In genomic region chr3:141877911-141878310, GRCh38 we compare ENCODE assay signal across 8 cellular contexts. TPM values are rescaled to one million over a fixed set of nuclear protein-coding genes. Genes with fewer than 3 reads are reported as not detected.
DNase-seq lines count a peak whose midpoint lies in the region; ATAC-seq and TF ChIP-seq lines count a peak whose summit lies in the region.

No MANE protein-coding gene starts in this region.

- peak overlapping the region; percentile 92; the same call in 1 of the 2 replicates for H3K9ac ChIP-seq in iPS-20b (ENCODE audit: low read depth, low read length)

- H3K27me3 Mint-ChIP-seq in activated T-helper 1 cell treated with anti-CD3 and anti-CD28 coated beads, Interleukin-12 subunit alpha, Interleukin-12 subunit beta, Interleukin-2, Interleukin-4 antibody, amounts not matched to agents 30 ng/mL and 10 ng/mL and 1 ng/mL, durations not matched to agents 14 hours and 24 hours and 36 hours (ENCODE audit: insufficient read depth): no peaks in the 10 kb centered on the region

- CTCF ChIA-PET in AG04450 (lab: Charles Lee): interaction anchor here (0.6 to 4.1 kb wide), 5 partner anchors 36 to 573 kb away, joined by 3 to 31 read pairs (median 4); partner anchors contain the start of gene RNF7

- H3K4me3 Mint-ChIP-seq in activated T-helper 1 cell treated with anti-CD3 and anti-CD28 coated beads, Interleukin-12 subunit alpha, Interleukin-12 subunit beta, Interleukin-2, Interleukin-4 antibody, amounts not matched to agents 30 ng/mL and 10 ng/mL and 1 ng/mL, durations not matched to agents 14 hours and 24 hours and 36 hours: peak overlapping the region; percentile 95

- ATAC-seq in GM19467 (IDR thresholded peaks at IDR 0.05; ENCODE audit: unreplicated experiment) (no peak), GM21576 (IDR thresholded peaks at IDR 0.05; ENCODE audit: unreplicated experiment) (no peak), HG03442 (IDR thresholded peaks at IDR 0.05; ENCODE audit: unreplicated experiment) (no peak)

- TF ChIP-seq CTCF in AG04450 (IDR thresholded peaks at IDR 0.05; ENCODE audit: low read depth, low read length) (no peak), tibial artery (IDR thresholded peaks at IDR 0.05) (no peak)

- H3K27ac ChIP-seq in AG04450 (ENCODE audit: low read depth, low read length) (no peak overlapping the region), iPS-20b (ENCODE audit: low read length) (no peak overlapping the region), tibial artery (peak overlapping the region; percentile 97 to 99)

- H3K9me3 Mint-ChIP-seq in activated T-helper 1 cell treated with anti-CD3 and anti-CD28 coated beads, Interleukin-12 subunit alpha, Interleukin-12 subunit beta, Interleukin-2, Interleukin-4 antibody, amounts not matched to agents 30 ng/mL and 10 ng/mL and 1 ng/mL, durations not matched to agents 14 hours and 24 hours and 36 hours: no peaks in the 10 kb centered on the region

- peaks cover 48% of the 10 kb centered on the region for H3K4me1 Mint-ChIP-seq in activated T-helper 1 cell treated with anti-CD3 and anti-CD28 coated beads, Interleukin-12 subunit alpha, Interleukin-12 subunit beta, Interleukin-2, Interleukin-4 antibody, amounts not matched to agents 30 ng/mL and 10 ng/mL and 1 ng/mL, durations not matched to agents 14 hours and 24 hours and 36 hours (ENCODE audit: low read depth)

- no peak for DNase-seq in AG04450 (ENCODE audit: low read depth, low spot score)
- DNase-seq in HCEC 1CT: peak; percentile 50
- DNase-seq in activated T-helper 1 cell treated with anti-CD3 and anti-CD28 coated beads, Interleukin-12 subunit alpha, Interleukin-12 subunit beta, Interleukin-2, Interleukin-4 antibody, amounts not matched to agents 30 ng/mL and 10 ng/mL and 1 ng/mL, durations not matched to agents 14 hours and 24 hours and 36 hours (ENCODE audit: low spot score): no peak
- DNase-seq in tibial artery: no peak

- H3K27me3 ChIP-seq in AG04450 (ENCODE audit: control insufficient read depth, insufficient read depth, low read length) (no peaks in the 10 kb centered on the region), iPS-20b (ENCODE audit: insufficient read depth, low read length) (no peaks in the 10 kb centered on the region), tibial artery (no peaks in the 10 kb centered on the region)

- intact Hi-C loops in activated T-helper 1 cell treated with anti-CD3 and anti-CD28 coated beads, Interleukin-12 subunit alpha, Interleukin-12 subunit beta, Interleukin-2, Interleukin-4 antibody, amounts not matched to agents 30 ng/mL and 10 ng/mL and 1 ng/mL, durations not matched to agents 14 hours and 24 hours and 36 hours (cut with micrococcal nuclease): loop anchor here (1.0 to 10.0 kb wide), 12 partner anchors 10 to 1124 kb away; partner anchors contain the start of genes GK5, PXYLP1, RASA2 and SLC25A36
- intact Hi-C loops in tibial artery (cut with DNase I; ENCODE audit: low total_unique reads): loop anchor here (5.0 to 10.0 kb wide), 2 partner anchors 141 to 303 kb away; partner anchors contain the start of gene RNF7

- H3K36me3 ChIP-seq in iPS-20b (ENCODE audit: insufficient read depth, low read depth, low read length): peaks cover 7% of the 10 kb centered on the region; the same call in 1 of the 2 replicates
- peaks cover 0 to 9% (median 0%) of the 10 kb centered on the region in 3 donors for H3K36me3 ChIP-seq in tibial artery

- peaks cover 22% of the 10 kb centered on the region for H3K36me3 Mint-ChIP-seq in activated T-helper 1 cell treated with anti-CD3 and anti-CD28 coated beads, Interleukin-12 subunit alpha, Interleukin-12 subunit beta, Interleukin-2, Interleukin-4 antibody, amounts not matched to agents 30 ng/mL and 10 ng/mL and 1 ng/mL, durations not matched to agents 14 hours and 24 hours and 36 hours (ENCODE audit: low read depth)

- H3K4me1 ChIP-seq in iPS-20b (ENCODE audit: insufficient read depth, low read length) (peaks cover 9% of the 10 kb centered on the region; the same call in 1 of the 2 replicates), tibial artery (peaks cover 0 to 40% (median 13%) of the 10 kb centered on the region in 4 donors)

- H3K27ac Mint-ChIP-seq in activated T-helper 1 cell treated with anti-CD3 and anti-CD28 coated beads, Interleukin-12 subunit alpha, Interleukin-12 subunit beta, Interleukin-2, Interleukin-4 antibody, amounts not matched to agents 30 ng/mL and 10 ng/mL and 1 ng/mL, durations not matched to agents 14 hours and 24 hours and 36 hours: peak overlapping the region; percentile 85

- H3K9me3 ChIP-seq in AG04450 (ENCODE audit: control insufficient read depth, insufficient read depth, low read length): no peaks in the 10 kb centered on the region; the same call in 1 of the 2 replicates
- H3K9me3 ChIP-seq in iPS-20b (ENCODE audit: insufficient read depth, low read depth, low read length): no peaks in the 10 kb centered on the region
- H3K9me3 ChIP-seq in tibial artery: no peaks in the 10 kb centered on the region

- peak overlapping the region; percentile 76 for H3K4me3 ChIP-seq in AG04450 (ENCODE audit: low read depth, low read length)
- H3K4me3 ChIP-seq in iPS-20b (ENCODE audit: low read length): peak overlapping the region; percentile 92
- H3K4me3 ChIP-seq in tibial artery: peak overlapping the region; percentile 71 to 93

- POLR2A ChIA-PET in AG04450 (lab: Yijun Ruan, JAX): interaction anchor here (0.5 to 1.3 kb wide), 8 partner anchors 17 to 646 kb away, joined by 3 to 8 read pairs (median 3); partner anchors contain the start of gene PXYLP1

RNA-seq across cellular contexts. Expression of gene ATP1B3, which starts 1.5 kb away (rescaled TPM):
- 139 and 199 TPM in 2 replicates for polyA plus RNA-seq in AG04450 (2011; rRNA removed)
- 62.8 and 103 TPM in 2 replicates for polyA minus RNA-seq in AG04450 (2011; rRNA and poly(A)+ RNA removed)
- 197 and 231 TPM in 2 replicates for total RNA-seq in activated T-helper 1 cell treated with anti-CD3 and anti-CD28 coated beads, Interleukin-12 subunit alpha, Interleukin-12 subunit beta, Interleukin-2, Interleukin-4 antibody, amounts not matched to agents 30 ng/mL and 10 ng/mL and 1 ng/mL, durations not matched to agents 14 hours and 24 hours and 36 hours

Comparison
In these comparisons a context has a peak if more than half of its experiments do, and no peak if none do; other contexts are left out.
1. H3K27ac ChIP-seq: peak in tibial artery (2 of 2); none in AG04450 (single experiment) and iPS-20b (single experiment).
2. Peak in every context shown above with its lines, with median percentiles within 50 percentile points of each other: H3K4me3 ChIP-seq.